ENCODE assay signal across 23 cellular contexts in the genomic region with DNA sequence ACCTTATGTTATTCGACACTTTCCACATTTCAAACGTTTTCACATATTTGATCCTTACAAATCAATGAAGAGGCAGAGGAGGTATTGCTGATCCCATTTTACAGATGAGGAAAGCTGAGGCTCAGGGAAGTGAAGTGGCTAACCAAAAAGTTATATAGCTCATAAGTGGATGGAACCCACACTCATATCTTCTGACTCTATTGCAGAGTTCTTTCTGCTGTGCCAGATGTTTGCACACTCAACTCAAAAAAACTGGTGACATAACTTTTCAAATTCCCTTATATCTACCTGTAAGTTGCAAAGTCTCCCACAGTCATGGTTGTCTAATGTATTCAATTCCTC.
"Had no signal": no experiment of that assay in that cellular context is flagged by ENCODE, and none has a peak within 500 bp of the region (broad histone marks: within the 10 kb centered on the region; RNA-seq: fewer than 3 reads in every experiment).

No MANE protein-coding gene starts in this region.

- H3K4me3 ChIP-seq: colonic mucosa, esophagus squamous epithelium, gastrocnemius medialis, heart right ventricle, left lung, lower lobe of right lung, mucosa of descending colon had no signal

- H3K27me3 ChIP-seq: colonic mucosa, esophagus squamous epithelium, gastrocnemius medialis, heart right ventricle, left lung had no signal

- DNase-seq: colonic mucosa; cortex of kidney; effector CD8-positive, alpha-beta T cell; effector memory CD8-positive, alpha-beta T cell; endodermal cell; erythroblast; esophagus squamous epithelium; foreskin fibroblast; foreskin melanocyte; gastrocnemius medialis; glutamatergic neuron; heart right ventricle; left cardiac atrium; left lung; left ventricle myocardium superior; lower lobe of right lung; mesenchymal stem cell; mucosa of descending colon had no signal

- H3K27ac ChIP-seq: colonic mucosa, epithelial cell of prostate, esophagus squamous epithelium, gastrocnemius medialis, heart right ventricle, left lung, lower lobe of right lung had no signal

- FAIRE-seq: endometrium, islet of Langerhans, keratinocyte had no signal

- ATAC-seq: effector memory CD8-positive, alpha-beta T cell; esophagus mucosa; gastrocnemius medialis; heart right ventricle; left cardiac atrium; left ventricle myocardium superior; mucosa of descending colon had no signal

- H3K36me3 ChIP-seq: colonic mucosa, esophagus squamous epithelium, gastrocnemius medialis, heart right ventricle, left lung, lower lobe of right lung had no signal

- H3K9me3 ChIP-seq: colonic mucosa, esophagus squamous epithelium, gastrocnemius medialis had no signal

- H3K4me1 ChIP-seq: colonic mucosa, esophagus squamous epithelium, heart right ventricle, left lung, lower lobe of right lung had no signal
